In genomic region chr1:89524369-89525168, GRCh38 we compare ENCODE assay signal across 8 cellular contexts. TPM values are rescaled to one million over a fixed set of nuclear protein-coding genes. Genes with fewer than 3 reads are reported as not detected.
A peak's percentile ranks its signal among the peaks of the same experiment; 100 is the strongest.
DNase-seq lines count a peak whose midpoint lies in the region; ATAC-seq and TF ChIP-seq lines count a peak whose summit lies in the region.

Gene LRRC8B, plus strand, starts transcription at chr1:89524829. Its CDS starts 57,822 bp downstream, at chr1:89582651.

- peak within 1 kb of the TSS; percentile 93 for H3K27ac ChIP-seq in lung (ENCODE audit: low read depth in 1 of 2, low read length in 1 of 2)

- 0% methylated on average over 76 to 85 of the region's 85 CpGs for WGBS in lung, 2 donors

- peaks cover 2 to 4% of the 10 kb centered on the region in 2 donors for H3K36me3 ChIP-seq in lung (ENCODE audit: control insufficient read depth in 2 of 2, insufficient read depth in 2 of 2, low read length in 2 of 2)

- peak within 1 kb of the TSS; percentile 87 for H3K4me3 ChIP-seq in lung

- no peaks in the 10 kb centered on the region for H3K9me3 ChIP-seq in lung (ENCODE audit: control insufficient read depth in 2 of 2, insufficient read depth in 1 of 2, low read length in 1 of 2)

- no peaks in the 10 kb centered on the region for H3K27me3 ChIP-seq in lung (ENCODE audit: control insufficient read depth, insufficient read depth)

- ATAC-seq in HG03457 (IDR thresholded peaks at IDR 0.05; ENCODE audit: unreplicated experiment) (peak; percentile 91), lung (ENCODE audit: insufficient read depth, low FRiP score) (peak; percentile 97)

- no peak for TF ChIP-seq CTCF in lung (IDR thresholded peaks at IDR 0.05; ENCODE audit: control extremely low read depth, extremely low read depth)

- DNase-seq in C1 segment of cervical spinal cord (lab: John Stamatoyannopoulos, UW) (peak; percentile 18 to 92 (median 88)), GM19240 (ENCODE audit: insufficient read length, low spot score) (peak; percentile 39), NCI-H774 (lab: John Stamatoyannopoulos, UW) (peak; percentile 87), lung (ENCODE audit: low spot score) (peak; percentile 94)
- DNase-seq in activated CD8-positive, alpha-beta memory T cell treated with anti-CD3 and anti-CD28 coated beads for 1 hour (ENCODE audit: extremely low read depth in 1 of 2, low read depth in 1 of 2), result peak; percentile 67 to 82
- peak; percentile 83 for DNase-seq in effector CD4-positive, alpha-beta T cell
- peak; percentile 77 to 91 (median 77) for DNase-seq in stimulated activated CD4-positive, alpha-beta T cell treated with anti-CD3 and anti-CD28 coated beads, TNF-alpha, amount 100 ng/mL, for 24 hours (ENCODE audit: low read depth in 3 of 3)

- peaks cover 7% of the 10 kb centered on the region in 2 donors for H3K4me1 ChIP-seq in lung (ENCODE audit: control insufficient read depth in 2 of 2, insufficient read depth in 2 of 2, low read length in 2 of 2)

RNA-seq across cellular contexts. Expression of gene LRRC8B, which starts in this region (rescaled TPM):
- total RNA-seq in lung, result 10 to 100 TPM; 16.0 to 22.8 TPM
- polyA plus RNA-seq in lung, result 1 to 10 TPM; 4.3 to 6.0 TPM

Comparison
In these comparisons a context has a peak if more than half of its experiments do, and no peak if none do; other contexts are left out.
1. Peak in every context shown above with its lines: DNase-seq, ATAC-seq, H3K4me3 ChIP-seq and H3K27ac ChIP-seq.
2. DNase-seq: peak in every context shown above with its lines; median percentile 94 in lung; 88 in C1 segment of cervical spinal cord; 87 in NCI-H774; 83 in effector CD4-positive, alpha-beta T cell; 77 in stimulated activated CD4-positive, alpha-beta T cell treated with anti-CD3 and anti-CD28 coated beads, TNF-alpha, amount 100 ng/mL, for 24 hours; 74 in activated CD8-positive, alpha-beta memory T cell treated with anti-CD3 and anti-CD28 coated beads for 1 hour; 39 in GM19240.